In the genomic region with DNA sequence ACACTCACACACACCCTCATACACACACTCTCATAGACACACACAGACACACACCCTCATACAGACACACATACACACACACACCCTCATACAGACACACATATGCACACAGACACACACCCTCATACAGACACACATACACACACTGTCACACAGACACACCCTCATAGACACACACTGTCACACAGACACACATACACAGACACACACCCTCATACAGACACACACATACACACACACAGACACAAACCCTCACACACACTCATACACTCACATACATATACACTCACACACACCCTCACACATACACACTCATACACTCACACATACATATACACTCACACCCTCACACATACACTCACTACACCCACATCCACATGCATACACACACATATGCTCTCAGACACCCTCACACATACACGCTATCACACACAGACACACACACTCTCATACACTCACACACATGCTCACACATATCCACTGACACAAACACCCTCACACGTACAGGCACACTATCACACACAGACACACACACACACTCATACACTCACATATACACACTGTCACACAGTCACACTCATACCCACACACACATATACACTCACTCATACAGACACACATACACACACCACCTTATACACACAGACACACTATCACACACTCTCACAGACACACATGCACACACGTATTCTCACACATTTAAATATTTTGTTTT, we compare ENCODE assay signal across 1 cellular context.
TF ChIP-seq lines count a peak whose summit lies in the region.

No MANE protein-coding gene starts in this region.

TF ChIP-seq in HepG2, 621 proteins besides CTCF, POLR2A, EP300 and RAD21 (continued from another document and continues in another):
- TF ChIP-seq, protein P1, sequence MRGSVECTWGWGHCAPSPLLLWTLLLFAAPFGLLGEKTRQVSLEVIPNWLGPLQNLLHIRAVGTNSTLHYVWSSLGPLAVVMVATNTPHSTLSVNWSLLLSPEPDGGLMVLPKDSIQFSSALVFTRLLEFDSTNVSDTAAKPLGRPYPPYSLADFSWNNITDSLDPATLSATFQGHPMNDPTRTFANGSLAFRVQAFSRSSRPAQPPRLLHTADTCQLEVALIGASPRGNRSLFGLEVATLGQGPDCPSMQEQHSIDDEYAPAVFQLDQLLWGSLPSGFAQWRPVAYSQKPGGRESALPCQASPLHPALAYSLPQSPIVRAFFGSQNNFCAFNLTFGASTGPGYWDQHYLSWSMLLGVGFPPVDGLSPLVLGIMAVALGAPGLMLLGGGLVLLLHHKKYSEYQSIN (CRISPR knock-in tag; IDR thresholded peaks at IDR 0.05; ENCODE audit: borderline replicate concordance), result no peak
- TF ChIP-seq HDAC1 (CRISPR knock-in tag; IDR thresholded peaks at IDR 0.05) (no peak), ZNF768 (CRISPR knock-in tag; IDR thresholded peaks at IDR 0.05) (no peak), FOXA1 (IDR thresholded peaks at IDR 0.05) (peak; percentile 66), FOXA1 (CRISPR knock-in tag; IDR thresholded peaks at IDR 0.05) (no peak), ZFP41 (CRISPR knock-in tag; IDR thresholded peaks at IDR 0.05; ENCODE audit: borderline replicate concordance) (no peak), SMARCC2 (IDR thresholded peaks at IDR 0.05) (no peak), CBX1 (IDR thresholded peaks at IDR 0.05; ENCODE audit: low read depth) (no peak), ZMAT3 (CRISPR knock-in tag; conservative IDR thresholded peaks at IDR 0.05) (no peak), ZNF891 (CRISPR knock-in tag; IDR thresholded peaks at IDR 0.05) (no peak), CBFB (CRISPR knock-in tag; IDR thresholded peaks at IDR 0.05) (no peak), ZNF549 (CRISPR knock-in tag; IDR thresholded peaks at IDR 0.05) (no peak), ZNF282 (IDR thresholded peaks at IDR 0.05; ENCODE audit: partially characterized antibody) (peak; percentile 92), DPF2 (CRISPR knock-in tag; IDR thresholded peaks at IDR 0.05; ENCODE audit: borderline replicate concordance, low read depth) (peak; percentile 34; the same call in 1 of the 2 replicates), ZNF672 (CRISPR knock-in tag; IDR thresholded peaks at IDR 0.05) (peak; percentile 55; the same call in 1 of the 2 replicates), HOXA9 (CRISPR knock-in tag; IDR thresholded peaks at IDR 0.05; ENCODE audit: borderline replicate concordance) (peak; percentile 64; the same call in 1 of the 2 replicates), CREB1 (IDR thresholded peaks at IDR 0.05) (no peak), CREB1 (CRISPR knock-in tag; IDR thresholded peaks at IDR 0.05) (no peak), RORA (CRISPR knock-in tag; IDR thresholded peaks at IDR 0.05) (no peak), TCF7L2 (IDR thresholded peaks at IDR 0.05; ENCODE audit: low read depth, low read length) (no peak), EZH2 (conservative IDR thresholded peaks at IDR 0.05; ENCODE audit: low read depth, low read length) (no peak), ATF7 (IDR thresholded peaks at IDR 0.05) (peak; percentile 57; the same call in 1 of the 2 replicates), ATF7 (CRISPR knock-in tag; IDR thresholded peaks at IDR 0.05) (no peak), ZFP1 (CRISPR knock-in tag; IDR thresholded peaks at IDR 0.05) (no peak), ZNF598 (CRISPR knock-in tag; IDR thresholded peaks at IDR 0.05; ENCODE audit: borderline replicate concordance) (no peak), ZNF232 (CRISPR knock-in tag; IDR thresholded peaks at IDR 0.05; ENCODE audit: borderline replicate concordance) (no peak), NFIB (CRISPR knock-in tag; IDR thresholded peaks at IDR 0.05; ENCODE audit: borderline replicate concordance) (no peak), ZNF780A (CRISPR knock-in tag; IDR thresholded peaks at IDR 0.05) (peak; percentile 22; the same call in 1 of the 2 replicates), LCORL (IDR thresholded peaks at IDR 0.05) (peak; percentile 63; the same call in 1 of the 2 replicates), LCORL (CRISPR knock-in tag; IDR thresholded peaks at IDR 0.05) (no peak), KDM5B (CRISPR knock-in tag; IDR thresholded peaks at IDR 0.05; ENCODE audit: borderline replicate concordance) (no peak), SMAD3 (CRISPR knock-in tag; IDR thresholded peaks at IDR 0.05) (no peak), FOXP1 (IDR thresholded peaks at IDR 0.05) (peak; percentile 46), FOXP1 (CRISPR knock-in tag; IDR thresholded peaks at IDR 0.05) (no peak), SP1 (IDR thresholded peaks at IDR 0.05) (peak; percentile 80), SP1 (CRISPR knock-in tag; IDR thresholded peaks at IDR 0.05) (no peak), KLF6 (CRISPR knock-in tag; IDR thresholded peaks at IDR 0.05) (no peak), SOX5 (CRISPR knock-in tag; IDR thresholded peaks at IDR 0.05; ENCODE audit: borderline replicate concordance) (no peak), NBN (conservative IDR thresholded peaks at IDR 0.05) (peak; percentile 98), SMAD1 (CRISPR knock-in tag; IDR thresholded peaks at IDR 0.05; ENCODE audit: borderline replicate concordance, low read depth) (no peak), RXRB (CRISPR knock-in tag; IDR thresholded peaks at IDR 0.05; ENCODE audit: borderline replicate concordance) (no peak), PHF8 (CRISPR knock-in tag; IDR thresholded peaks at IDR 0.05) (no peak), KAT8 (CRISPR knock-in tag; IDR thresholded peaks at IDR 0.05) (no peak), NCOR1 (IDR thresholded peaks at IDR 0.05; ENCODE audit: borderline replicate concordance, low read length) (no peak), ZNF383 (CRISPR knock-in tag; IDR thresholded peaks at IDR 0.05; ENCODE audit: borderline replicate concordance) (no peak), MYC (CRISPR knock-in tag; IDR thresholded peaks at IDR 0.05; ENCODE audit: borderline replicate concordance) (no peak), ZNF207 (IDR thresholded peaks at IDR 0.05; ENCODE audit: borderline replicate concordance) (peak; percentile 80), ZNF761 (CRISPR knock-in tag; conservative IDR thresholded peaks at IDR 0.05) (no peak), ZFX (CRISPR knock-in tag; IDR thresholded peaks at IDR 0.05; ENCODE audit: low read depth) (no peak), ZNF552 (CRISPR knock-in tag; IDR thresholded peaks at IDR 0.05; ENCODE audit: borderline replicate concordance) (no peak), HOXA7 (CRISPR knock-in tag; IDR thresholded peaks at IDR 0.05) (0 out of 2 replicates have a peak, but pooled peaks have one; percentile 37), ZFP36L1 (CRISPR knock-in tag; IDR thresholded peaks at IDR 0.05) (no peak), RBAK (CRISPR knock-in tag; IDR thresholded peaks at IDR 0.05) (no peak), ARNT (IDR thresholded peaks at IDR 0.05) (0 out of 2 replicates have a peak, but pooled peaks have one; percentile 83), ZNF446 (CRISPR knock-in tag; IDR thresholded peaks at IDR 0.05) (no peak), ATF7-NPFF (CRISPR knock-in tag; IDR thresholded peaks at IDR 0.05; ENCODE audit: low read depth) (no peak), ZNF629 (CRISPR knock-in tag; conservative IDR thresholded peaks at IDR 0.05) (no peak), ZNF350 (CRISPR knock-in tag; IDR thresholded peaks at IDR 0.05; ENCODE audit: borderline replicate concordance, low read depth) (no peak), GLI4 (CRISPR knock-in tag; IDR thresholded peaks at IDR 0.05; ENCODE audit: borderline replicate concordance) (no peak), ZSCAN25 (CRISPR knock-in tag; IDR thresholded peaks at IDR 0.05) (no peak), GATAD1 (CRISPR knock-in tag; IDR thresholded peaks at IDR 0.05) (no peak), ZKSCAN5 (CRISPR knock-in tag; IDR thresholded peaks at IDR 0.05) (no peak)
- TF ChIP-seq, protein P2, sequence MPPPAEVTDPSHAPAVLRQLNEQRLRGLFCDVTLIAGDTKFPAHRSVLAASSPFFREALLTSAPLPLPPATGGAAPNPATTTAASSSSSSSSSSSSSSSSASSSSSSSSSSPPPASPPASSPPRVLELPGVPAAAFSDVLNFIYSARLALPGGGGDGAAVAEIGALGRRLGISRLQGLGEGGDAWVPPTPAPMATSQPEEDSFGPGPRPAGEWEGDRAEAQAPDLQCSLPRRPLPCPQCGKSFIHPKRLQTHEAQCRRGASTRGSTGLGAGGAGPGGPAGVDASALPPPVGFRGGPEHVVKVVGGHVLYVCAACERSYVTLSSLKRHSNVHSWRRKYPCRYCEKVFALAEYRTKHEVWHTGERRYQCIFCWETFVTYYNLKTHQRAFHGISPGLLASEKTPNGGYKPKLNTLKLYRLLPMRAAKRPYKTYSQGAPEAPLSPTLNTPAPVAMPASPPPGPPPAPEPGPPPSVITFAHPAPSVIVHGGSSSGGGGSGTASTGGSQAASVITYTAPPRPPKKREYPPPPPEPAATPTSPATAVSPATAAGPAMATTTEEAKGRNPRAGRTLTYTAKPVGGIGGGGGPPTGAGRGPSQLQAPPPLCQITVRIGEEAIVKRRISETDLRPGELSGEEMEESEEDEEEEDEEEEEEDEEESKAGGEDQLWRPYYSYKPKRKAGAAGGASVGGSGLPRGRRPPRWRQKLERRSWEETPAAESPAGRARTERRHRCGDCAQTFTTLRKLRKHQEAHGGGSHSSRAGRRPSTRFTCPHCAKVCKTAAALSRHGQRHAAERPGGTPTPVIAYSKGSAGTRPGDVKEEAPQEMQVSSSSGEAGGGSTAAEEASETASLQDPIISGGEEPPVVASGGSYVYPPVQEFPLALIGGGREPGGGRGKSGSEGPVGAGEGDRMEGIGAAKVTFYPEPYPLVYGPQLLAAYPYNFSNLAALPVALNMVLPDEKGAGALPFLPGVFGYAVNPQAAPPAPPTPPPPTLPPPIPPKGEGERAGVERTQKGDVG (CRISPR knock-in tag; IDR thresholded peaks at IDR 0.05; ENCODE audit: borderline replicate concordance), result no peak
- TF ChIP-seq, protein P3, sequence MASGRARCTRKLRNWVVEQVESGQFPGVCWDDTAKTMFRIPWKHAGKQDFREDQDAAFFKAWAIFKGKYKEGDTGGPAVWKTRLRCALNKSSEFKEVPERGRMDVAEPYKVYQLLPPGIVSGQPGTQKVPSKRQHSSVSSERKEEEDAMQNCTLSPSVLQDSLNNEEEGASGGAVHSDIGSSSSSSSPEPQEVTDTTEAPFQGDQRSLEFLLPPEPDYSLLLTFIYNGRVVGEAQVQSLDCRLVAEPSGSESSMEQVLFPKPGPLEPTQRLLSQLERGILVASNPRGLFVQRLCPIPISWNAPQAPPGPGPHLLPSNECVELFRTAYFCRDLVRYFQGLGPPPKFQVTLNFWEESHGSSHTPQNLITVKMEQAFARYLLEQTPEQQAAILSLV (CRISPR knock-in tag; IDR thresholded peaks at IDR 0.05; ENCODE audit: borderline replicate concordance), result peak; percentile 25; the same call in 1 of the 2 replicates
- TF ChIP-seq, protein P4, sequence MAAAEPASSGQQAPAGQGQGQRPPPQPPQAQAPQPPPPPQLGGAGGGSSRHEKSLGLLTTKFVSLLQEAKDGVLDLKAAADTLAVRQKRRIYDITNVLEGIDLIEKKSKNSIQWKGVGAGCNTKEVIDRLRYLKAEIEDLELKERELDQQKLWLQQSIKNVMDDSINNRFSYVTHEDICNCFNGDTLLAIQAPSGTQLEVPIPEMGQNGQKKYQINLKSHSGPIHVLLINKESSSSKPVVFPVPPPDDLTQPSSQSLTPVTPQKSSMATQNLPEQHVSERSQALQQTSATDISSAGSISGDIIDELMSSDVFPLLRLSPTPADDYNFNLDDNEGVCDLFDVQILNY (CRISPR knock-in tag; conservative IDR thresholded peaks at IDR 0.05), result no peak
- TF ChIP-seq, protein P5, sequence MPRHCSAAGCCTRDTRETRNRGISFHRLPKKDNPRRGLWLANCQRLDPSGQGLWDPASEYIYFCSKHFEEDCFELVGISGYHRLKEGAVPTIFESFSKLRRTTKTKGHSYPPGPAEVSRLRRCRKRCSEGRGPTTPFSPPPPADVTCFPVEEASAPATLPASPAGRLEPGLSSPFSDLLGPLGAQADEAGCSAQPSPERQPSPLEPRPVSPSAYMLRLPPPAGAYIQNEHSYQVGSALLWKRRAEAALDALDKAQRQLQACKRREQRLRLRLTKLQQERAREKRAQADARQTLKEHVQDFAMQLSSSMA (CRISPR knock-in tag; IDR thresholded peaks at IDR 0.05), result no peak
- TF ChIP-seq, protein P6, sequence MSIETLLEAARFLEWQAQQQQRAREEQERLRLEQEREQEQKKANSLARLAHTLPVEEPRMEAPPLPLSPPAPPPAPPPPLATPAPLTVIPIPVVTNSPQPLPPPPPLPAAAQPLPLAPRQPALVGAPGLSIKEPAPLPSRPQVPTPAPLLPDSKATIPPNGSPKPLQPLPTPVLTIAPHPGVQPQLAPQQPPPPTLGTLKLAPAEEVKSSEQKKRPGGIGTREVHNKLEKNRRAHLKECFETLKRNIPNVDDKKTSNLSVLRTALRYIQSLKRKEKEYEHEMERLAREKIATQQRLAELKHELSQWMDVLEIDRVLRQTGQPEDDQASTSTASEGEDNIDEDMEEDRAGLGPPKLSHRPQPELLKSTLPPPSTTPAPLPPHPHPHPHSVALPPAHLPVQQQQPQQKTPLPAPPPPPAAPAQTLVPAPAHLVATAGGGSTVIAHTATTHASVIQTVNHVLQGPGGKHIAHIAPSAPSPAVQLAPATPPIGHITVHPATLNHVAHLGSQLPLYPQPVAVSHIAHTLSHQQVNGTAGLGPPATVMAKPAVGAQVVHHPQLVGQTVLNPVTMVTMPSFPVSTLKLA (IDR thresholded peaks at IDR 0.05), result peak; percentile 31; the same call in 1 of the 2 replicates
- TF ChIP-seq, protein P7, sequence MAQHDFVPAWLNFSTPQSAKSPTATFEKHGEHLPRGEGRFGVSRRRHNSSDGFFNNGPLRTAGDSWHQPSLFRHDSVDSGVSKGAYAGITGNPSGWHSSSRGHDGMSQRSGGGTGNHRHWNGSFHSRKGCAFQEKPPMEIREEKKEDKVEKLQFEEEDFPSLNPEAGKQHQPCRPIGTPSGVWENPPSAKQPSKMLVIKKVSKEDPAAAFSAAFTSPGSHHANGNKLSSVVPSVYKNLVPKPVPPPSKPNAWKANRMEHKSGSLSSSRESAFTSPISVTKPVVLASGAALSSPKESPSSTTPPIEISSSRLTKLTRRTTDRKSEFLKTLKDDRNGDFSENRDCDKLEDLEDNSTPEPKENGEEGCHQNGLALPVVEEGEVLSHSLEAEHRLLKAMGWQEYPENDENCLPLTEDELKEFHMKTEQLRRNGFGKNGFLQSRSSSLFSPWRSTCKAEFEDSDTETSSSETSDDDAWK (CRISPR knock-in tag; IDR thresholded peaks at IDR 0.05), result no peak
